ENCODE assay signal across 10 cellular contexts in genomic region chr11:75946531-75947530, GRCh38.
DNase-seq lines count a peak whose midpoint lies in the region; TF ChIP-seq lines count a peak whose summit lies in the region.
"Had no signal": no experiment of that assay in that cellular context is flagged by ENCODE, and none has a peak within 500 bp of the region (broad histone marks: within the 10 kb centered on the region; RNA-seq: fewer than 3 reads in every experiment).

No MANE protein-coding gene starts in this region.

- H3K27me3 ChIP-seq in stomach smooth muscle (ENCODE audit: control insufficient read depth in 1 of 2, insufficient read depth in 2 of 2, low read length in 2 of 2), result no peaks in the 10 kb centered on the region
- H3K27me3 ChIP-seq in uterus, result no peaks in the 10 kb centered on the region

- intact Hi-C loops in uterus (cut with DNase I; ENCODE audit: low total_unique reads), result no loop called here

- H3K27ac ChIP-seq in stomach smooth muscle (ENCODE audit: low read length) (peak overlapping the region; percentile 68), uterus (peak overlapping the region in 1 of 2 donors; percentile 3)
- H3K27ac ChIP-seq: parathyroid adenoma had no signal

- H3K4me1 ChIP-seq in stomach smooth muscle (ENCODE audit: control insufficient read depth, insufficient read depth, low read length) (peaks cover 15% of the 10 kb centered on the region), uterus (no peaks in the 10 kb centered on the region)

- TF ChIP-seq CTCF in uterus (IDR thresholded peaks at IDR 0.05), result no peak

- no peak for TF ChIP-seq POLR2A in uterus (IDR thresholded peaks at IDR 0.05)

- DNase-seq in NCI-H2171 treated with DMSO at 0.1 percent for 48 hours (lab: John Stamatoyannopoulos, UW) (peak; percentile 29), NCI-H2171 (lab: John Stamatoyannopoulos, UW) (no peak), RPMI8226 (peak; percentile 90), globus pallidus (ENCODE audit: low spot score) (peak; percentile 34), uterus (no peak), HT-29 (ENCODE audit: low spot score) (no peak)
- no peak for DNase-seq in stimulated activated CD4-positive, alpha-beta T cell treated with anti-CD3 and anti-CD28 coated beads, Interleukin-1b, Interleukin-23, amount 100 ng/mL, for 48 hours
- DNase-seq: activated naive CD8-positive, alpha-beta T cell treated with anti-CD3 and anti-CD28 coated beads, Interleukin-2, amount 10 ng/mL, durations not matched to agents 7 days and 5 days had no signal

- H3K9ac ChIP-seq in stomach smooth muscle (ENCODE audit: low read length in 2 of 2), result peak overlapping the region in 1 of 2 donors; percentile 14
- H3K9ac ChIP-seq: parathyroid adenoma had no signal

- H3K36me3 ChIP-seq in stomach smooth muscle (ENCODE audit: control insufficient read depth in 2 of 2, insufficient read depth in 2 of 2, low read length in 2 of 2) (no peaks in the 10 kb centered on the region), uterus (no peaks in the 10 kb centered on the region)

- H3K9me3 ChIP-seq in stomach smooth muscle (ENCODE audit: control insufficient read depth in 2 of 2, low read length in 2 of 2) (no peaks in the 10 kb centered on the region), uterus (no peaks in the 10 kb centered on the region)

- H3K4me3 ChIP-seq in stomach smooth muscle (ENCODE audit: low read length in 2 of 2) (no peak overlapping the region), uterus (no peak overlapping the region)

Comparison
In these comparisons a context has a peak if more than half of its experiments do, and no peak if none do; other contexts are left out.
1. DNase-seq: peak in NCI-H2171 treated with DMSO at 0.1 percent for 48 hours (single experiment), RPMI8226 (single experiment) and globus pallidus (single experiment); none in NCI-H2171 (single experiment), uterus (0 of 2), stimulated activated CD4-positive, alpha-beta T cell treated with anti-CD3 and anti-CD28 coated beads, Interleukin-1b, Interleukin-23, amount 100 ng/mL, for 48 hours (single experiment) and HT-29 (single experiment).